1 cellular context compared by ENCODE assay signal in the genomic region with DNA sequence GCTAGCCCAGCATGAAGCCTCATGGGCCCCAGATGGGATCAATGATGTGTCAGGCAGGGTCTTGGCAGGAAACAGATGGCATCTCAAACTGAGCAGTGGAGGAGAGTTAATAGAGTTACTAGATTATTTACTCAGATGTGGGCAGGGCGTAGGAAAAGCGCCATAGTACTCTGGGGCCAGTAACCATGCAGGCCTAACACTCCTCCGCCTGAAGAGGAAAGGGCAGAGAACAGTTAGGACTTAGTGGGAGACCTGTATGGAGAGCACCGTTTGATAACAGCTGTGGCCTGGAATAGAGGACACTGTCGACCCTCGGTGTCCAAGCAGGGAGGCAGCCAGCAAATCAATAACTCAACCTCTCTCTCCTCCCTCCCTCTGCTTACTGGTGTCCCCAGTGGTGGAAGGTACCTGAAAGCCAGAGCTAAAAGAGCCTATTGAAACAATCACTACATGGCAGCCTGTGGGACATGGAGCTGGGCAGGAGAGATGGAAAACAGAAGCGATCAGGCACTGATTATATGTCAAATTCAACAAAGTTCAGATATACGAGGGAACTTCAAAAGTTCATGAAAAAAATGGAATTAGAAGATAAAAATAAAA.
TF ChIP-seq lines count a peak whose summit lies in the region.

No MANE protein-coding gene starts in this region.

TF ChIP-seq in SK-N-SH, 30 proteins besides CTCF, POLR2A, EP300 and RAD21 (continued from another document):
- TF ChIP-seq EZH2phosphoT487 (IDR thresholded peaks at IDR 0.05; ENCODE audit: borderline replicate concordance, low read depth) (no peak), JUND (IDR thresholded peaks at IDR 0.05) (no peak), SIN3A (IDR thresholded peaks at IDR 0.05; ENCODE audit: borderline replicate concordance, low read depth, low read length) (no peak), FOXJ3 (CRISPR knock-in tag; IDR thresholded peaks at IDR 0.05) (no peak), RFX5 (IDR thresholded peaks at IDR 0.05; ENCODE audit: low read length) (no peak), NFIC (IDR thresholded peaks at IDR 0.05; ENCODE audit: borderline replicate concordance) (no peak), POLR2AphosphoS5 (IDR thresholded peaks at IDR 0.05; ENCODE audit: low read depth, low read length) (no peak), NRF1 (IDR thresholded peaks at IDR 0.05; ENCODE audit: low read depth, low read length) (no peak)
- TF ChIP-seq, protein P1, sequence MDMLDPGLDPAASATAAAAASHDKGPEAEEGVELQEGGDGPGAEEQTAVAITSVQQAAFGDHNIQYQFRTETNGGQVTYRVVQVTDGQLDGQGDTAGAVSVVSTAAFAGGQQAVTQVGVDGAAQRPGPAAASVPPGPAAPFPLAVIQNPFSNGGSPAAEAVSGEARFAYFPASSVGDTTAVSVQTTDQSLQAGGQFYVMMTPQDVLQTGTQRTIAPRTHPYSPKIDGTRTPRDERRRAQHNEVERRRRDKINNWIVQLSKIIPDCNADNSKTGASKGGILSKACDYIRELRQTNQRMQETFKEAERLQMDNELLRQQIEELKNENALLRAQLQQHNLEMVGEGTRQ (IDR thresholded peaks at IDR 0.05; ENCODE audit: borderline replicate concordance, low read depth, low read length) = no peak
- TF ChIP-seq, protein P2, sequence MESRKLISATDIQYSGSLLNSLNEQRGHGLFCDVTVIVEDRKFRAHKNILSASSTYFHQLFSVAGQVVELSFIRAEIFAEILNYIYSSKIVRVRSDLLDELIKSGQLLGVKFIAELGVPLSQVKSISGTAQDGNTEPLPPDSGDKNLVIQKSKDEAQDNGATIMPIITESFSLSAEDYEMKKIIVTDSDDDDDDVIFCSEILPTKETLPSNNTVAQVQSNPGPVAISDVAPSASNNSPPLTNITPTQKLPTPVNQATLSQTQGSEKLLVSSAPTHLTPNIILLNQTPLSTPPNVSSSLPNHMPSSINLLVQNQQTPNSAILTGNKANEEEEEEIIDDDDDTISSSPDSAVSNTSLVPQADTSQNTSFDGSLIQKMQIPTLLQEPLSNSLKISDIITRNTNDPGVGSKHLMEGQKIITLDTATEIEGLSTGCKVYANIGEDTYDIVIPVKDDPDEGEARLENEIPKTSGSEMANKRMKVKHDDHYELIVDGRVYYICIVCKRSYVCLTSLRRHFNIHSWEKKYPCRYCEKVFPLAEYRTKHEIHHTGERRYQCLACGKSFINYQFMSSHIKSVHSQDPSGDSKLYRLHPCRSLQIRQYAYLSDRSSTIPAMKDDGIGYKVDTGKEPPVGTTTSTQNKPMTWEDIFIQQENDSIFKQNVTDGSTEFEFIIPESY (IDR thresholded peaks at IDR 0.05; ENCODE audit: borderline replicate concordance, low read depth) = no peak
